Comparison of ENCODE assay signal across 13 cellular contexts in genomic region chr5:64869419-64869818, GRCh38.
DNase-seq lines count a peak whose midpoint lies in the region; ATAC-seq and TF ChIP-seq lines count a peak whose summit lies in the region.
"Had no signal": no experiment of that assay in that cellular context is flagged by ENCODE, and none has a peak within 500 bp of the region (broad histone marks: within the 10 kb centered on the region; RNA-seq: fewer than 3 reads in every experiment).

No MANE protein-coding gene starts in this region.

- TF ChIP-seq CTCF in choroid plexus epithelial cell (conservative IDR thresholded peaks at IDR 0.05; ENCODE audit: low read depth, low read length) (no peak), neural progenitor cell (IDR thresholded peaks at IDR 0.05) (no peak), CD14-positive monocyte (IDR thresholded peaks at IDR 0.05) (no peak), lower lobe of right lung (IDR thresholded peaks at IDR 0.05) (no peak)

- DNase-seq in COR-L47 (lab: John Stamatoyannopoulos, UW) = peak; percentile 51
- DNase-seq in M059J (ENCODE audit: low read depth) = peak; percentile 80
- peak; percentile 87 for DNase-seq in choroid plexus epithelial cell (ENCODE audit: low read depth)
- DNase-seq in neural progenitor cell (ENCODE audit: low spot score) = peak; percentile 59
- no peak for DNase-seq in CD14-positive monocyte (ENCODE audit: low spot score)
- no peak for DNase-seq in lower lobe of right lung
- DNase-seq: activated CD8-positive, alpha-beta memory T cell treated with anti-CD3 and anti-CD28 coated beads, Interleukin-2, amount 10 ng/mL, durations not matched to agents 7 days and 5 days; NCI-H1048 had no signal

- H3K36me3 Mint-ChIP-seq in neural progenitor cell (peaks cover 3% of the 10 kb centered on the region), CD14-positive monocyte (peaks cover 0 to 6% of the 10 kb centered on the region in 2 donors)
- H3K36me3 Mint-ChIP-seq: activated CD8-positive, alpha-beta memory T cell treated with anti-CD3 and anti-CD28 coated beads, Interleukin-2, amount 10 ng/mL, durations not matched to agents 7 days and 5 days had no signal

- H3K27me3 ChIP-seq in neural progenitor cell = no peaks in the 10 kb centered on the region
- no peaks in the 10 kb centered on the region for H3K27me3 ChIP-seq in lower lobe of right lung (ENCODE audit: low read depth)
- H3K27me3 ChIP-seq: SJSA1 had no signal

- no peaks in the 10 kb centered on the region for H4K20me1 ChIP-seq in neural progenitor cell (ENCODE audit: low read depth)

- ATAC-seq in GM21423 (IDR thresholded peaks at IDR 0.05; ENCODE audit: unreplicated experiment) (no peak), HG03097 (IDR thresholded peaks at IDR 0.05; ENCODE audit: low FRiP score, unreplicated experiment) (no peak), lower lobe of right lung (no peak)
- ATAC-seq: activated CD8-positive, alpha-beta memory T cell treated with anti-CD3 and anti-CD28 coated beads, Interleukin-2, amount 10 ng/mL, durations not matched to agents 7 days and 5 days had no signal

- no peaks in the 10 kb centered on the region for H3K79me2 ChIP-seq in neural progenitor cell (ENCODE audit: low read depth)

- H3F3A ChIP-seq in neural progenitor cell (ENCODE audit: low read depth) = peaks cover 14% of the 10 kb centered on the region

- H3K9me3 ChIP-seq in neural progenitor cell (ENCODE audit: low read depth) (no peaks in the 10 kb centered on the region), lower lobe of right lung (no peaks in the 10 kb centered on the region)
- H3K9me3 ChIP-seq: SJSA1, thoracic aorta had no signal

- H3K27ac Mint-ChIP-seq in neural progenitor cell (peak overlapping the region; percentile 35), CD14-positive monocyte (no peak overlapping the region)
- H3K27ac Mint-ChIP-seq: activated CD8-positive, alpha-beta memory T cell treated with anti-CD3 and anti-CD28 coated beads, Interleukin-2, amount 10 ng/mL, durations not matched to agents 7 days and 5 days; memory B cell had no signal

- H3K36me3 ChIP-seq in neural progenitor cell (no peaks in the 10 kb centered on the region), lower lobe of right lung (no peaks in the 10 kb centered on the region)
- H3K36me3 ChIP-seq: SJSA1, thoracic aorta had no signal

- H3K4me3 ChIP-seq in choroid plexus epithelial cell (ENCODE audit: low read depth, low read length) (no peak overlapping the region), neural progenitor cell (no peak overlapping the region), lower lobe of right lung (no peak overlapping the region)
- H3K4me3 ChIP-seq: SJSA1, thoracic aorta had no signal

- H3K4me3 Mint-ChIP-seq in neural progenitor cell (no peak overlapping the region), CD14-positive monocyte (no peak overlapping the region)
- H3K4me3 Mint-ChIP-seq: activated CD8-positive, alpha-beta memory T cell treated with anti-CD3 and anti-CD28 coated beads, Interleukin-2, amount 10 ng/mL, durations not matched to agents 7 days and 5 days; memory B cell had no signal

- H3K4me1 ChIP-seq in neural progenitor cell = peaks cover 18% of the 10 kb centered on the region
- no peaks in the 10 kb centered on the region for H3K4me1 ChIP-seq in lower lobe of right lung

- peak overlapping the region; percentile 81 for H3K27ac ChIP-seq in neural progenitor cell
- no peak overlapping the region for H3K27ac ChIP-seq in lower lobe of right lung
- H3K27ac ChIP-seq: SJSA1, thoracic aorta had no signal

- intact Hi-C loops in CD14-positive monocyte (cut with micrococcal nuclease) = no loop called here
- intact Hi-C loops in lower lobe of right lung (cut with DNase I) = no loop called here

- H3K4me1 Mint-ChIP-seq in neural progenitor cell (peaks cover 11% of the 10 kb centered on the region), CD14-positive monocyte (no peaks in the 10 kb centered on the region)
- H3K4me1 Mint-ChIP-seq: memory B cell had no signal

- H3K27me3 Mint-ChIP-seq in neural progenitor cell (ENCODE audit: insufficient read depth, low read depth) (no peaks in the 10 kb centered on the region), CD14-positive monocyte (ENCODE audit: low read depth in 3 of 3) (no peaks in the 10 kb centered on the region)
- H3K27me3 Mint-ChIP-seq: activated CD8-positive, alpha-beta memory T cell treated with anti-CD3 and anti-CD28 coated beads, Interleukin-2, amount 10 ng/mL, durations not matched to agents 7 days and 5 days; memory B cell had no signal

- H2AFZ ChIP-seq in neural progenitor cell (replicated peaks) = no peak overlapping the region

- H3K9me3 Mint-ChIP-seq in neural progenitor cell (no peaks in the 10 kb centered on the region), CD14-positive monocyte (peaks cover 0 to 3% (median 0%) of the 10 kb centered on the region in 7 donors)
- H3K9me3 Mint-ChIP-seq: memory B cell had no signal

- H3K9ac ChIP-seq in neural progenitor cell = no peak overlapping the region

- H3K4me2 ChIP-seq in neural progenitor cell = peak overlapping the region; percentile 66

Comparison
In these comparisons a context has a peak if more than half of its experiments do, and no peak if none do; other contexts are left out.
1. DNase-seq: peak in COR-L47 (single experiment), M059J (single experiment), choroid plexus epithelial cell (single experiment) and neural progenitor cell (single experiment); none in CD14-positive monocyte (single experiment) and lower lobe of right lung (single experiment).